ENCODE assay signal across 8 cellular contexts in genomic region chr11:59097113-59097708, GRCh38. TPM values are rescaled to one million over a fixed set of nuclear protein-coding genes. Genes with fewer than 3 reads are reported as not detected.
DNase-seq lines count a peak whose midpoint lies in the region; ATAC-seq, FAIRE-seq and TF ChIP-seq lines count a peak whose summit lies in the region.

No MANE protein-coding gene starts in this region.

- no peak overlapping the region for H3K56ac ChIP-seq in H1 (replicated peaks; ENCODE audit: insufficient read length, low read depth, low read length)

- H3K4me3 Mint-ChIP-seq in CD14-positive monocyte, result no peak overlapping the region
- H3K4me3 Mint-ChIP-seq in naive B cell, result peak overlapping the region; percentile 52 to 92 (median 74)

- H3K18ac ChIP-seq in H1 (ENCODE audit: extremely low read depth, low read length), result no peak overlapping the region

- no peak overlapping the region for H3K4ac ChIP-seq in H1 (replicated peaks; ENCODE audit: insufficient read length, low read depth, low read length)

- no peak for TF ChIP-seq POLR2A in H1 (IDR thresholded peaks at IDR 0.05; ENCODE audit: control extremely low read depth in 1 of 2, low read depth in 2 of 2, low read length in 2 of 2)
- TF ChIP-seq POLR2A in stomach (IDR thresholded peaks at IDR 0.05), result no peak

- H4K91ac ChIP-seq in H1 (replicated peaks; ENCODE audit: insufficient read length, low read length), result no peak overlapping the region

- H3K4me1 Mint-ChIP-seq in CD14-positive monocyte (peaks cover 9% of the 10 kb centered on the region), naive B cell (peaks cover 69 to 94% (median 84%) of the 10 kb centered on the region in 3 donors)

- H3K27ac Mint-ChIP-seq in CD14-positive monocyte (no peak overlapping the region), naive B cell (peak overlapping the region; percentile 88 to 96 (median 94))

- no peak overlapping the region for H2BK15ac ChIP-seq in H1 (ENCODE audit: low read length)

- H2BK12ac ChIP-seq in H1 (ENCODE audit: low read depth, low read length), result no peak overlapping the region

- H3K14ac ChIP-seq in H1 (ENCODE audit: insufficient read length), result no peak overlapping the region

- no peak overlapping the region for H2AK5ac ChIP-seq in H1 (ENCODE audit: low read depth, low read length)

- H3K4me3 ChIP-seq in H1 (ENCODE audit: extremely low read depth in 1 of 4, insufficient read depth in 2 of 4, low read depth in 3 of 4, low read length in 4 of 4) (no peak overlapping the region), stomach (no peak overlapping the region)

- peak; percentile 74 for FAIRE-seq in H1 (lab: Jason Lieb, UNC)

- H3K36me3 Mint-ChIP-seq in CD14-positive monocyte (no peaks in the 10 kb centered on the region), naive B cell (peaks cover 25 to 27% of the 10 kb centered on the region in 2 donors)

- CTCF ChIA-PET in H1 (lab: Charles Lee; ENCODE audit: partially characterized antibody), result interaction anchor here (0.7 to 2.7 kb wide), 15 partner anchors 9 to 528 kb away, joined by 3 to 16 read pairs (median 3); partner anchors contain the start of genes DTX4 and FAM111B

- no peak overlapping the region for H2AFZ ChIP-seq in H1 (ENCODE audit: low read length)

- WGBS in H1 (ENCODE audit: extremely low coverage in 1 of 2, insufficient coverage in 1 of 2, insufficient read length in 1 of 2, insufficient replicate concordance in 2 of 2, low coverage in 1 of 2, low lambda C conversion rate in 2 of 2, missing lambda C conversion rate in 1 of 2), 2 experiments, result 90% methylated on average over 5 of the region's 5 CpGs; no CpG with 5 or more reads in 1 of the 2 experiments
- WGBS in stomach, 5 donors, result 84 to 88% (median 86%) methylated on average over 5 of the region's 5 CpGs

- peak; percentile 6 to 43; a peak in 3 of 4 replicates for TF ChIP-seq RAD21 in H1 (IDR thresholded peaks at IDR 0.05 in 1 of 2, conservative IDR thresholded peaks at IDR 0.05 in 1 of 2; ENCODE audit: low read depth in 2 of 2, low read length in 2 of 2)

- H3K9ac ChIP-seq in H1 (replicated peaks in 1 of 4; ENCODE audit: extremely low read depth in 1 of 4, low read depth in 3 of 4, low read length in 3 of 4), result no peak overlapping the region

- H3K9me3 ChIP-seq in H1 (ENCODE audit: insufficient read depth in 2 of 2, low read depth in 1 of 2, low read length in 1 of 2) (no peaks in the 10 kb centered on the region), stomach (no peaks in the 10 kb centered on the region)

- POLR2A ChIA-PET in H1 (lab: Charles Lee; ENCODE audit: partially characterized antibody), result interaction anchor here (1.1 to 3.5 kb wide), 2 partner anchors 10 to 75 kb away, joined by 3 to 16 read pairs; partner anchors contain the start of genes DTX4 and FAM111B

- TF ChIP-seq EP300 in H1 (IDR thresholded peaks at IDR 0.05; ENCODE audit: borderline replicate concordance in 1 of 2, low read depth in 2 of 2, low read length in 2 of 2), result no peak
- no peak for TF ChIP-seq EP300 in stomach (IDR thresholded peaks at IDR 0.05)

- H2BK20ac ChIP-seq in H1 (ENCODE audit: low read length), result no peak overlapping the region

- no peak overlapping the region for H4K5ac ChIP-seq in H1 (ENCODE audit: insufficient read length, low read depth, low read length)

- TF ChIP-seq CTCF in CD14-positive monocyte (IDR thresholded peaks at IDR 0.05), result peak; percentile 78
- peak; percentile 43 to 60 (median 48) for TF ChIP-seq CTCF in H1 (IDR thresholded peaks at IDR 0.05; ENCODE audit: control extremely low read depth in 1 of 3, insufficient read depth in 1 of 3, low read depth in 1 of 3, low read length in 3 of 3)
- TF ChIP-seq CTCF in stomach (IDR thresholded peaks at IDR 0.05), result peak in 5 of 7 experiments; percentile 42 to 64 (median 52)

- H3K23ac ChIP-seq in H1 (ENCODE audit: insufficient read length), result no peak overlapping the region

- no peaks in the 10 kb centered on the region for H3K27me3 ChIP-seq in H1 (replicated peaks in 1 of 4; ENCODE audit: control insufficient read depth in 3 of 4, extremely low read depth in 1 of 4, insufficient read depth in 3 of 4, low read length in 3 of 4)
- H3K27me3 ChIP-seq in stomach, result peaks cover 0 to 13% (median 0%) of the 10 kb centered on the region in 3 donors

- no peaks in the 10 kb centered on the region for H3K36me3 ChIP-seq in H1 (ENCODE audit: control insufficient read depth in 2 of 4, insufficient read depth in 4 of 4, low read length in 3 of 4)
- H3K36me3 ChIP-seq in stomach, result no peaks in the 10 kb centered on the region

- intact Hi-C loops in CD14-positive monocyte (cut with micrococcal nuclease), result loop anchor here (5.0 kb wide), 1 partner anchor 60 kb away; no protein-coding TSS in a partner anchor
- intact Hi-C loops in stomach (cut with DNase I; ENCODE audit: low total_unique reads), result no loop called here

- H3K27me3 Mint-ChIP-seq in CD14-positive monocyte (ENCODE audit: low read depth in 3 of 3), result peaks cover 0 to 3% (median 1%) of the 10 kb centered on the region in 3 donors
- H3K27me3 Mint-ChIP-seq in naive B cell, result no peaks in the 10 kb centered on the region

- H2BK5ac ChIP-seq in H1 (ENCODE audit: low read depth, low read length), result no peak overlapping the region

- no peaks in the 10 kb centered on the region; the same call in 1 of the 2 replicates for H3K79me1 ChIP-seq in H1 (ENCODE audit: low read depth, low read length)

- DNase-seq in CD14-positive monocyte (ENCODE audit: low spot score), result peak; percentile 58
- peak; percentile 11 for DNase-seq in NCI-H1092 treated with DMSO at 0.1 percent for 48 hours (lab: John Stamatoyannopoulos, UW)
- peak; percentile 68 for DNase-seq in activated CD4-positive, alpha-beta T cell treated with anti-CD3 and anti-CD28 coated beads, Interleukin-2, amount 50 U/mL, for 1 hour
- peak in 1 of 2 experiments; percentile 66 for DNase-seq in H1 (ENCODE audit: low read depth in 1 of 2, low spot score in 2 of 2)
- DNase-seq in naive B cell, result peak; percentile 72
- DNase-seq in stomach, result peak; percentile 71

- peaks cover 2% of the 10 kb centered on the region; the same call in 1 of the 2 replicates for H3K23me2 ChIP-seq in H1 (ENCODE audit: low read depth, low read length)

- H2BK120ac ChIP-seq in H1 (replicated peaks; ENCODE audit: low read depth, low read length), result no peak overlapping the region

- peak; percentile 47 for ATAC-seq in GM19372 (IDR thresholded peaks at IDR 0.05; ENCODE audit: low read depth, unreplicated experiment)
- peak; percentile 48 to 55 for ATAC-seq in naive B cell (ENCODE audit: low read depth in 2 of 2)
- ATAC-seq in HG02885 (IDR thresholded peaks at IDR 0.05; ENCODE audit: poor library complexity, unreplicated experiment), result no peak

- no peak overlapping the region for H4K8ac ChIP-seq in H1 (ENCODE audit: extremely low read depth, insufficient read depth, low read length)

- no peaks in the 10 kb centered on the region for H4K20me1 ChIP-seq in H1 (replicated peaks in 1 of 2; ENCODE audit: control insufficient read depth in 1 of 2, insufficient read depth in 2 of 2, low read length in 2 of 2)

- no peaks in the 10 kb centered on the region for H3K79me2 ChIP-seq in H1 (ENCODE audit: control insufficient read depth in 1 of 2, insufficient read depth in 2 of 2, low read length in 2 of 2)

- H3K27ac ChIP-seq in H1 (ENCODE audit: low read depth, low read length) (no peak overlapping the region), stomach (no peak overlapping the region)

- H3K4me1 ChIP-seq in H1 (replicated peaks in 1 of 4; ENCODE audit: control insufficient read depth in 3 of 4, insufficient read depth in 4 of 4, low read length in 3 of 4) (peaks cover 0 to 12% (median 11%) of the 10 kb centered on the region in 4 experiments; a peak in 5 of 7 replicates), stomach (peaks cover 0 to 8% (median 7%) of the 10 kb centered on the region in 4 donors)

- H3K4me2 ChIP-seq in H1 (ENCODE audit: insufficient read depth in 1 of 2, low read depth in 2 of 2, low read length in 2 of 2), result no peak overlapping the region

- no peaks in the 10 kb centered on the region for H3K9me3 Mint-ChIP-seq in CD14-positive monocyte
- H3K9me3 Mint-ChIP-seq in naive B cell, result peaks cover 0 to 6% (median 0%) of the 10 kb centered on the region in 7 donors

RNA-seq across cellular contexts. Expression of gene FAM111B, which starts 9.8 kb away (rescaled TPM):
- polyA plus RNA-seq in CD14-positive monocyte, result under 1 TPM in 1 of 2 donors, not detected in 1; 0.09 TPM
- 38.1 and 40.0 TPM in 2 replicates for total RNA-seq in H1 (2021; fragmentation: NEBNext Ultra II Directional; extraction: Animal tissue kit (Norgen Biotek cat#: 25700))
- polyA plus RNA-seq in H1 (2011; rRNA removed), result 2.4 and 4.8 TPM in 2 replicates
- polyA plus RNA-seq in H1 (2011; cell fraction: cytosol; rRNA removed), result 7.5 TPM
- 5.0 TPM for polyA plus RNA-seq in H1 (2011; cell fraction: nucleus; rRNA removed)
- 11.0 to 24.2 TPM (median 15.3 TPM) in 4 replicates for polyA plus RNA-seq in H1 (2012, experiment 1 of 2)
- 0.72 TPM for polyA plus RNA-seq in H1 (2012, experiment 2 of 2)
- polyA plus RNA-seq in H1 (2013, experiment 1 of 2), result 23.2 TPM
- 21.3 TPM for polyA plus RNA-seq in H1 (2013, experiment 2 of 2)
- 23.6 and 43.3 TPM in 2 replicates for polyA minus RNA-seq in H1 (2011; rRNA and poly(A)+ RNA removed)
- 9.8 TPM for polyA minus RNA-seq in H1 (2011; cell fraction: cytosol; rRNA and poly(A)+ RNA removed)
- 69.0 TPM for polyA minus RNA-seq in H1 (2011; cell fraction: nucleus; rRNA and poly(A)+ RNA removed)
- polyA plus RNA-seq in naive B cell (ENCODE audit: low read depth in 6 of 6), result 10 to 100 TPM in 5 of 6 donors, 1 to 10 TPM in 1; 9.4 to 69.2 (median 10.4) TPM
- total RNA-seq in stomach, result 10 to 100 TPM in 1 of 5 donors, 1 to 10 TPM in 3, under 1 TPM in 1; 0.29 to 37.9 (median 9.2) TPM
- polyA plus RNA-seq in stomach, result 1 to 10 TPM; 1.7 to 2.9 (median 2.2) TPM

RNA-seq across cellular contexts. Expression of gene GLYATL1B, which starts 11.1 kb away (rescaled TPM):
- polyA plus RNA-seq in CD14-positive monocyte (not detected), H1 (2011; rRNA removed) (0.08 TPM in 1 of 2 replicates, not detected in the other), naive B cell (ENCODE audit: low read depth in 6 of 6) (1 to 10 TPM in 4 of 6 donors, under 1 TPM in 1, not detected in 1; 0.52 to 2.4 (median 1.6) TPM), stomach (not detected)
- total RNA-seq in H1 (2021; fragmentation: NEBNext Ultra II Directional; extraction: Animal tissue kit (Norgen Biotek cat#: 25700)), result not detected in 2 replicates
- not detected for polyA plus RNA-seq in H1 (2011; cell fraction: cytosol; rRNA removed)
- not detected for polyA plus RNA-seq in H1 (2011; cell fraction: nucleus; rRNA removed)
- polyA plus RNA-seq in H1 (2012, experiment 1 of 2), result 0.21 to 0.41 TPM in 2 of 4 replicates, not detected in the others
- polyA plus RNA-seq in H1 (2012, experiment 2 of 2), result not detected
- polyA plus RNA-seq in H1 (2013, experiment 1 of 2), result not detected
- polyA plus RNA-seq in H1 (2013, experiment 2 of 2), result not detected
- not detected in 2 replicates for polyA minus RNA-seq in H1 (2011; rRNA and poly(A)+ RNA removed)
- not detected for polyA minus RNA-seq in H1 (2011; cell fraction: cytosol; rRNA and poly(A)+ RNA removed)
- polyA minus RNA-seq in H1 (2011; cell fraction: nucleus; rRNA and poly(A)+ RNA removed), result not detected
- not detected for total RNA-seq in stomach

RNA-seq across cellular contexts. Expression of gene FAM111A, which starts 45.4 kb away (rescaled TPM):
- 10 to 100 TPM; 34.6 to 55.7 TPM for polyA plus RNA-seq in CD14-positive monocyte
- 29.9 and 31.1 TPM in 2 replicates for total RNA-seq in H1 (2021; fragmentation: NEBNext Ultra II Directional; extraction: Animal tissue kit (Norgen Biotek cat#: 25700))
- 7.4 and 10.2 TPM in 2 replicates for polyA plus RNA-seq in H1 (2011; rRNA removed)
- 15.8 TPM for polyA plus RNA-seq in H1 (2011; cell fraction: cytosol; rRNA removed)
- 10.5 TPM for polyA plus RNA-seq in H1 (2011; cell fraction: nucleus; rRNA removed)
- polyA plus RNA-seq in H1 (2012, experiment 1 of 2), result 13.8 to 25.1 TPM (median 16.9 TPM) in 4 replicates
- polyA plus RNA-seq in H1 (2012, experiment 2 of 2), result 1.7 TPM
- polyA plus RNA-seq in H1 (2013, experiment 1 of 2), result 29.3 TPM
- polyA plus RNA-seq in H1 (2013, experiment 2 of 2), result 30.3 TPM
- polyA minus RNA-seq in H1 (2011; rRNA and poly(A)+ RNA removed), result 12.3 and 17.5 TPM in 2 replicates
- polyA minus RNA-seq in H1 (2011; cell fraction: cytosol; rRNA and poly(A)+ RNA removed), result 7.4 TPM
- 21.1 TPM for polyA minus RNA-seq in H1 (2011; cell fraction: nucleus; rRNA and poly(A)+ RNA removed)
- 10 to 100 TPM; 32.9 to 61.6 (median 44.7) TPM for polyA plus RNA-seq in naive B cell (ENCODE audit: low read depth in 6 of 6)
- total RNA-seq in stomach, result 10 to 100 TPM; 13.6 to 78.2 (median 41.5) TPM
- polyA plus RNA-seq in stomach, result 10 to 100 TPM in 1 of 3 donors, 1 to 10 TPM in 2; 8.9 to 20.7 (median 9.7) TPM

Comparison
In these comparisons a context has a peak if more than half of its experiments do, and no peak if none do; other contexts are left out.
1. H3K27ac Mint-ChIP-seq: peak in naive B cell (6 of 6); none in CD14-positive monocyte (0 of 7).
2. H3K4me3 Mint-ChIP-seq: peak in naive B cell (8 of 8); none in CD14-positive monocyte (0 of 2).
3. Peak in every context shown above with its lines, with median percentiles within 50 percentile points of each other: CTCF ChIP-seq.